9 cellular contexts compared by ENCODE assay signal in genomic region chr22:46373838-46374662, GRCh38. TPM values are rescaled to one million over a fixed set of nuclear protein-coding genes. Genes with fewer than 3 reads are reported as not detected.
DNase-seq lines count a peak whose midpoint lies in the region; ATAC-seq and TF ChIP-seq lines count a peak whose summit lies in the region.
"Had no signal": no experiment of that assay in that cellular context is flagged by ENCODE, and none has a peak within 500 bp of the region (broad histone marks: within the 10 kb centered on the region; RNA-seq: fewer than 3 reads in every experiment).

No MANE protein-coding gene starts in this region.

- no peak for TF ChIP-seq CTCF in osteoblast (IDR thresholded peaks at IDR 0.05; ENCODE audit: extremely low read depth, low read depth, low read length)

- no peak overlapping the region for H3K4me2 ChIP-seq in osteoblast (ENCODE audit: insufficient read depth, low read length)

- no peak overlapping the region for H3K27ac Mint-ChIP-seq in activated naive CD4-positive, alpha-beta T cell treated with anti-CD3 and anti-CD28 coated beads, Interleukin-2, amount 50 U/mL, for 72 hours

- peaks cover 8 to 13% of the 10 kb centered on the region in 2 donors for H3K36me3 Mint-ChIP-seq in activated naive CD4-positive, alpha-beta T cell treated with anti-CD3 and anti-CD28 coated beads, Interleukin-2, amount 50 U/mL, for 72 hours

- DNase-seq in DMS79 treated with DMSO at 0.1 percent for 48 hours (lab: John Stamatoyannopoulos, UW) (peak; percentile 82), MV-4-11 (lab: John Stamatoyannopoulos, UW) (peak; percentile 81), osteoblast (ENCODE audit: insufficient read length, low spot score, missing footprints) (peak; percentile 87), NCI-H524 (lab: John Stamatoyannopoulos, UW) (no peak)
- DNase-seq in activated naive CD4-positive, alpha-beta T cell treated with anti-CD3 and anti-CD28 coated beads, Interleukin-2, amount 50 U/mL, for 72 hours (ENCODE audit: low spot score in 2 of 2) = no peak

- H3K9me3 Mint-ChIP-seq in activated naive CD4-positive, alpha-beta T cell treated with anti-CD3 and anti-CD28 coated beads, Interleukin-2, amount 50 U/mL, for 72 hours = peaks cover 8 to 17% of the 10 kb centered on the region in 2 donors

- no peak overlapping the region for H2AFZ ChIP-seq in osteoblast (ENCODE audit: low read length)
- H2AFZ ChIP-seq: parathyroid adenoma had no signal

- no peaks in the 10 kb centered on the region for H3K79me2 ChIP-seq in osteoblast (ENCODE audit: insufficient read depth, low read length)
- H3K79me2 ChIP-seq: parathyroid adenoma had no signal

- no peaks in the 10 kb centered on the region for H3K9me3 ChIP-seq in osteoblast (ENCODE audit: low read depth, low read length)

- no peak overlapping the region for H3K4me3 ChIP-seq in osteoblast (ENCODE audit: insufficient read depth, low read length)

- no peaks in the 10 kb centered on the region for H3K4me1 ChIP-seq in osteoblast (ENCODE audit: insufficient read depth, low read length)
- H3K4me1 ChIP-seq: parathyroid adenoma had no signal

- H4K20me1 ChIP-seq in osteoblast (ENCODE audit: insufficient read depth, low read length) = no peaks in the 10 kb centered on the region

- H3K36me3 ChIP-seq in osteoblast (ENCODE audit: insufficient read depth, low read length) = no peaks in the 10 kb centered on the region

- peak; percentile 26 for ATAC-seq in activated naive CD4-positive, alpha-beta T cell treated with anti-CD3 and anti-CD28 coated beads, Interleukin-2, amount 50 U/mL, for 72 hours
- ATAC-seq in HG02973 (IDR thresholded peaks at IDR 0.05; ENCODE audit: unreplicated experiment) = no peak
- ATAC-seq in HG03571 (IDR thresholded peaks at IDR 0.05; ENCODE audit: unreplicated experiment) = no peak
- ATAC-seq in GM18868 (IDR thresholded peaks at IDR 0.05; ENCODE audit: unreplicated experiment) = no peak

- H3K27me3 ChIP-seq in osteoblast (ENCODE audit: insufficient read depth, low read length) = peaks cover 6% of the 10 kb centered on the region

- H3K27ac ChIP-seq in osteoblast (ENCODE audit: low read depth, low read length) = no peak overlapping the region
- H3K27ac ChIP-seq: parathyroid adenoma had no signal

RNA-seq across cellular contexts. Expression of gene TRMU, which starts 38.5 kb away (rescaled TPM):
- total RNA-seq in activated naive CD4-positive, alpha-beta T cell treated with anti-CD3 and anti-CD28 coated beads, Interleukin-2, amount 50 U/mL, for 72 hours = 10 to 100 TPM; 89.3 to 94.1 TPM
- total RNA-seq in osteoblast = 18.9 and 22.1 TPM in 2 replicates

Comparison
In these comparisons a context has a peak if more than half of its experiments do, and no peak if none do; other contexts are left out.
1. DNase-seq: peak in DMS79 treated with DMSO at 0.1 percent for 48 hours (single experiment), MV-4-11 (single experiment) and osteoblast (single experiment); none in activated naive CD4-positive, alpha-beta T cell treated with anti-CD3 and anti-CD28 coated beads, Interleukin-2, amount 50 U/mL, for 72 hours (0 of 2) and NCI-H524 (0 of 2).
2. ATAC-seq: peak in activated naive CD4-positive, alpha-beta T cell treated with anti-CD3 and anti-CD28 coated beads, Interleukin-2, amount 50 U/mL, for 72 hours (2 of 2); none in HG02973 (single experiment), HG03571 (single experiment) and GM18868 (single experiment).